ENCODE assay signal across 1 cellular context in genomic region chr10:88981435-88981834, GRCh38.
TF ChIP-seq lines count a peak whose summit lies in the region.

No MANE protein-coding gene starts in this region.

TF ChIP-seq in IMR-90, 13 proteins besides CTCF, POLR2A, EP300 and RAD21 (continued from another document):
- no peak for TF ChIP-seq SMC3 (IDR thresholded peaks at IDR 0.05; ENCODE audit: low read depth, low read length)
- TF ChIP-seq MAZ (IDR thresholded peaks at IDR 0.05; ENCODE audit: borderline replicate concordance, low read depth, low read length), result no peak
- TF ChIP-seq BHLHE40 (IDR thresholded peaks at IDR 0.05; ENCODE audit: low read depth, low read length), result no peak
- TF ChIP-seq RFX5 (IDR thresholded peaks at IDR 0.05; ENCODE audit: low read depth, low read length), result no peak
- no peak for TF ChIP-seq MXI1 (IDR thresholded peaks at IDR 0.05; ENCODE audit: borderline replicate concordance, low read depth, low read length)
- no peak for TF ChIP-seq CHD1 (IDR thresholded peaks at IDR 0.05; ENCODE audit: low read depth, low read length)
- no peak for TF ChIP-seq RCOR1 (IDR thresholded peaks at IDR 0.05; ENCODE audit: insufficient replicate concordance, low read length)
